ENCODE assay signal across 1 cellular context in the genomic region with DNA sequence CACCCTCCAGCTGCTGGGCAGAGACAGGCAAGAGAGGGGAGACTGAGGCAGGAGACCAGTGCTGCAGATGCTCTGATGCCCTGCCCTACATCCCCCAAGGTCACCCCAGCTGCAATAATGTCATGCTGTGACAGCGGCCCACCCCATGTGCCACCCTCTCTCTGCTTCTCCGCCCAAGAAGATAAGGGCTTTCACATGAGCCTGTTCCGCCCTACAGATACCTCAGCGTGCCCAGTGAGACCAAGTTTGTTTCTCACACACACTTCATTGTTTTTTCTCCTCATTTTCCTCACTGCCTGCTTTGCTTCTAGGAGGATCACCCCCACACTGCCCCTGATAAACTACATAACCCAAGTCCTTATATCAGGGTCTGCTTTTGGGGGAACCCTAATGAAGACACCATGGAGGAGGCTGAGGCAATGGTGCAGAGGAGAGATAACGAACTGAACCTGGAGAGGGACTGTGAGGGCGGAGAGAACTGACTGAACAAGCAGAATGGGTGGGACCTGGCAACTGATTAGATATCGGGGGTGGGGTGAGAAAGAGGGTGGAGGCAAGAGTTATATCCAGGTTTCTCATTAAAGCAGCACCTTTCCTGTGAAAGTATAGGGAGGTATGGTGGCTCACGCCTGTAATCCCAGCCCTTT.
TF ChIP-seq lines count a peak whose summit lies in the region.

No MANE protein-coding gene starts in this region.

TF ChIP-seq in K562, 482 proteins besides CTCF, POLR2A, EP300 and RAD21 (continued from another document and continues in another):
- TF ChIP-seq, protein P1, sequence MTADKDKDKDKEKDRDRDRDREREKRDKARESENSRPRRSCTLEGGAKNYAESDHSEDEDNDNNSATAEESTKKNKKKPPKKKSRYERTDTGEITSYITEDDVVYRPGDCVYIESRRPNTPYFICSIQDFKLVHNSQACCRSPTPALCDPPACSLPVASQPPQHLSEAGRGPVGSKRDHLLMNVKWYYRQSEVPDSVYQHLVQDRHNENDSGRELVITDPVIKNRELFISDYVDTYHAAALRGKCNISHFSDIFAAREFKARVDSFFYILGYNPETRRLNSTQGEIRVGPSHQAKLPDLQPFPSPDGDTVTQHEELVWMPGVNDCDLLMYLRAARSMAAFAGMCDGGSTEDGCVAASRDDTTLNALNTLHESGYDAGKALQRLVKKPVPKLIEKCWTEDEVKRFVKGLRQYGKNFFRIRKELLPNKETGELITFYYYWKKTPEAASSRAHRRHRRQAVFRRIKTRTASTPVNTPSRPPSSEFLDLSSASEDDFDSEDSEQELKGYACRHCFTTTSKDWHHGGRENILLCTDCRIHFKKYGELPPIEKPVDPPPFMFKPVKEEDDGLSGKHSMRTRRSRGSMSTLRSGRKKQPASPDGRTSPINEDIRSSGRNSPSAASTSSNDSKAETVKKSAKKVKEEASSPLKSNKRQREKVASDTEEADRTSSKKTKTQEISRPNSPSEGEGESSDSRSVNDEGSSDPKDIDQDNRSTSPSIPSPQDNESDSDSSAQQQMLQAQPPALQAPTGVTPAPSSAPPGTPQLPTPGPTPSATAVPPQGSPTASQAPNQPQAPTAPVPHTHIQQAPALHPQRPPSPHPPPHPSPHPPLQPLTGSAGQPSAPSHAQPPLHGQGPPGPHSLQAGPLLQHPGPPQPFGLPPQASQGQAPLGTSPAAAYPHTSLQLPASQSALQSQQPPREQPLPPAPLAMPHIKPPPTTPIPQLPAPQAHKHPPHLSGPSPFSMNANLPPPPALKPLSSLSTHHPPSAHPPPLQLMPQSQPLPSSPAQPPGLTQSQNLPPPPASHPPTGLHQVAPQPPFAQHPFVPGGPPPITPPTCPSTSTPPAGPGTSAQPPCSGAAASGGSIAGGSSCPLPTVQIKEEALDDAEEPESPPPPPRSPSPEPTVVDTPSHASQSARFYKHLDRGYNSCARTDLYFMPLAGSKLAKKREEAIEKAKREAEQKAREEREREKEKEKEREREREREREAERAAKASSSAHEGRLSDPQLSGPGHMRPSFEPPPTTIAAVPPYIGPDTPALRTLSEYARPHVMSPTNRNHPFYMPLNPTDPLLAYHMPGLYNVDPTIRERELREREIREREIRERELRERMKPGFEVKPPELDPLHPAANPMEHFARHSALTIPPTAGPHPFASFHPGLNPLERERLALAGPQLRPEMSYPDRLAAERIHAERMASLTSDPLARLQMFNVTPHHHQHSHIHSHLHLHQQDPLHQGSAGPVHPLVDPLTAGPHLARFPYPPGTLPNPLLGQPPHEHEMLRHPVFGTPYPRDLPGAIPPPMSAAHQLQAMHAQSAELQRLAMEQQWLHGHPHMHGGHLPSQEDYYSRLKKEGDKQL (CRISPR knock-in tag; IDR thresholded peaks at IDR 0.05; ENCODE audit: borderline replicate concordance), result no peak
- TF ChIP-seq PCBP1 (IDR thresholded peaks at IDR 0.05; ENCODE audit: low read depth, low read length, poor library complexity, severe bottlenecking) (no peak), GATAD2A (IDR thresholded peaks at IDR 0.05) (peak; percentile 89; the same call in 1 of the 2 replicates), L3MBTL2 (IDR thresholded peaks at IDR 0.05) (peak; percentile 43), HSF4 (CRISPR knock-in tag; IDR thresholded peaks at IDR 0.05; ENCODE audit: borderline replicate concordance) (peak; percentile 47; the same call in 1 of the 2 replicates), BRD4 (IDR thresholded peaks at IDR 0.05) (no peak), SMAD1 (IDR thresholded peaks at IDR 0.05; ENCODE audit: low read depth, low read length, partially characterized antibody) (peak; percentile 21), KLF16 (IDR thresholded peaks at IDR 0.05) (0 out of 2 replicates have a peak, but pooled peaks have one; percentile 40), KDM2B (CRISPR knock-in tag; IDR thresholded peaks at IDR 0.05) (peak; percentile 77; the same call in 1 of the 2 replicates), RAD51 (IDR thresholded peaks at IDR 0.05; ENCODE audit: borderline replicate concordance, low read depth) (no peak), ZSCAN29 (IDR thresholded peaks at IDR 0.05) (no peak), MCM3 (IDR thresholded peaks at IDR 0.05) (no peak), CBX3 (IDR thresholded peaks at IDR 0.05; ENCODE audit: borderline replicate concordance in 1 of 2, low read length in 2 of 2) (no peak), CCNT2 (IDR thresholded peaks at IDR 0.05; ENCODE audit: borderline replicate concordance, extremely low read depth, insufficient read length, low read depth, low read length) (no peak), ZNF354B (CRISPR knock-in tag; IDR thresholded peaks at IDR 0.05) (no peak), SP1 (CRISPR knock-in tag; IDR thresholded peaks at IDR 0.05) (peak; percentile 33; the same call in 1 of the 2 replicates), POLR3G (IDR thresholded peaks at IDR 0.05; ENCODE audit: extremely low read depth, insufficient read length, insufficient replicate concordance) (no peak), LARP7 (IDR thresholded peaks at IDR 0.05) (no peak)
- TF ChIP-seq, protein P2, sequence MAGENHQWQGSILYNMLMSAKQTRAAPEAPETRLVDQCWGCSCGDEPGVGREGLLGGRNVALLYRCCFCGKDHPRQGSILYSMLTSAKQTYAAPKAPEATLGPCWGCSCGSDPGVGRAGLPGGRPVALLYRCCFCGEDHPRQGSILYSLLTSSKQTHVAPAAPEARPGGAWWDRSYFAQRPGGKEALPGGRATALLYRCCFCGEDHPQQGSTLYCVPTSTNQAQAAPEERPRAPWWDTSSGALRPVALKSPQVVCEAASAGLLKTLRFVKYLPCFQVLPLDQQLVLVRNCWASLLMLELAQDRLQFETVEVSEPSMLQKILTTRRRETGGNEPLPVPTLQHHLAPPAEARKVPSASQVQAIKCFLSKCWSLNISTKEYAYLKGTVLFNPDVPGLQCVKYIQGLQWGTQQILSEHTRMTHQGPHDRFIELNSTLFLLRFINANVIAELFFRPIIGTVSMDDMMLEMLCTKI (IDR thresholded peaks at IDR 0.05; ENCODE audit: partially characterized antibody), result no peak
- TF ChIP-seq, protein P3, sequence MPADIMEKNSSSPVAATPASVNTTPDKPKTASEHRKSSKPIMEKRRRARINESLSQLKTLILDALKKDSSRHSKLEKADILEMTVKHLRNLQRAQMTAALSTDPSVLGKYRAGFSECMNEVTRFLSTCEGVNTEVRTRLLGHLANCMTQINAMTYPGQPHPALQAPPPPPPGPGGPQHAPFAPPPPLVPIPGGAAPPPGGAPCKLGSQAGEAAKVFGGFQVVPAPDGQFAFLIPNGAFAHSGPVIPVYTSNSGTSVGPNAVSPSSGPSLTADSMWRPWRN (IDR thresholded peaks at IDR 0.05; ENCODE audit: low read depth), result no peak
- TF ChIP-seq, protein P4, sequence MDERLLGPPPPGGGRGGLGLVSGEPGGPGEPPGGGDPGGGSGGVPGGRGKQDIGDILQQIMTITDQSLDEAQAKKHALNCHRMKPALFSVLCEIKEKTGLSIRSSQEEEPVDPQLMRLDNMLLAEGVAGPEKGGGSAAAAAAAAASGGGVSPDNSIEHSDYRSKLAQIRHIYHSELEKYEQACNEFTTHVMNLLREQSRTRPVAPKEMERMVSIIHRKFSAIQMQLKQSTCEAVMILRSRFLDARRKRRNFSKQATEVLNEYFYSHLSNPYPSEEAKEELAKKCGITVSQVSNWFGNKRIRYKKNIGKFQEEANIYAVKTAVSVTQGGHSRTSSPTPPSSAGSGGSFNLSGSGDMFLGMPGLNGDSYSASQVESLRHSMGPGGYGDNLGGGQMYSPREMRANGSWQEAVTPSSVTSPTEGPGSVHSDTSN (CRISPR knock-in tag; IDR thresholded peaks at IDR 0.05; ENCODE audit: low read depth), result no peak
- TF ChIP-seq, protein P4 (tag; conservative IDR thresholded peaks at IDR 0.05; ENCODE audit: low read depth), result no peak
- TF ChIP-seq, protein P5, sequence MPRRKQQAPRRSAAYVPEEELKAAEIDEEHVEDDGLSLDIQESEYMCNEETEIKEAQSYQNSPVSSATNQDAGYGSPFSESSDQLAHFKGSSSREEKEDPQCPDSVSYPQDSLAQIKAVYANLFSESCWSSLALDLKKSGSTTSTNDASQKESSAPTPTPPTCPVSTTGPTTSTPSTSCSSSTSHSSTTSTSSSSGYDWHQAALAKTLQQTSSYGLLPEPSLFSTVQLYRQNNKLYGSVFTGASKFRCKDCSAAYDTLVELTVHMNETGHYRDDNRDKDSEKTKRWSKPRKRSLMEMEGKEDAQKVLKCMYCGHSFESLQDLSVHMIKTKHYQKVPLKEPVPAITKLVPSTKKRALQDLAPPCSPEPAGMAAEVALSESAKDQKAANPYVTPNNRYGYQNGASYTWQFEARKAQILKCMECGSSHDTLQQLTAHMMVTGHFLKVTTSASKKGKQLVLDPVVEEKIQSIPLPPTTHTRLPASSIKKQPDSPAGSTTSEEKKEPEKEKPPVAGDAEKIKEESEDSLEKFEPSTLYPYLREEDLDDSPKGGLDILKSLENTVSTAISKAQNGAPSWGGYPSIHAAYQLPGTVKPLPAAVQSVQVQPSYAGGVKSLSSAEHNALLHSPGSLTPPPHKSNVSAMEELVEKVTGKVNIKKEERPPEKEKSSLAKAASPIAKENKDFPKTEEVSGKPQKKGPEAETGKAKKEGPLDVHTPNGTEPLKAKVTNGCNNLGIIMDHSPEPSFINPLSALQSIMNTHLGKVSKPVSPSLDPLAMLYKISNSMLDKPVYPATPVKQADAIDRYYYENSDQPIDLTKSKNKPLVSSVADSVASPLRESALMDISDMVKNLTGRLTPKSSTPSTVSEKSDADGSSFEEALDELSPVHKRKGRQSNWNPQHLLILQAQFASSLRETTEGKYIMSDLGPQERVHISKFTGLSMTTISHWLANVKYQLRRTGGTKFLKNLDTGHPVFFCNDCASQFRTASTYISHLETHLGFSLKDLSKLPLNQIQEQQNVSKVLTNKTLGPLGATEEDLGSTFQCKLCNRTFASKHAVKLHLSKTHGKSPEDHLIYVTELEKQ (CRISPR knock-in tag; IDR thresholded peaks at IDR 0.05), result no peak
- TF ChIP-seq, protein P6, sequence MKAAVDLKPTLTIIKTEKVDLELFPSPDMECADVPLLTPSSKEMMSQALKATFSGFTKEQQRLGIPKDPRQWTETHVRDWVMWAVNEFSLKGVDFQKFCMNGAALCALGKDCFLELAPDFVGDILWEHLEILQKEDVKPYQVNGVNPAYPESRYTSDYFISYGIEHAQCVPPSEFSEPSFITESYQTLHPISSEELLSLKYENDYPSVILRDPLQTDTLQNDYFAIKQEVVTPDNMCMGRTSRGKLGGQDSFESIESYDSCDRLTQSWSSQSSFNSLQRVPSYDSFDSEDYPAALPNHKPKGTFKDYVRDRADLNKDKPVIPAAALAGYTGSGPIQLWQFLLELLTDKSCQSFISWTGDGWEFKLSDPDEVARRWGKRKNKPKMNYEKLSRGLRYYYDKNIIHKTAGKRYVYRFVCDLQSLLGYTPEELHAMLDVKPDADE (conservative IDR thresholded peaks at IDR 0.05; ENCODE audit: control insufficient read depth, low read depth, low read length), result no peak
- TF ChIP-seq, protein P7, sequence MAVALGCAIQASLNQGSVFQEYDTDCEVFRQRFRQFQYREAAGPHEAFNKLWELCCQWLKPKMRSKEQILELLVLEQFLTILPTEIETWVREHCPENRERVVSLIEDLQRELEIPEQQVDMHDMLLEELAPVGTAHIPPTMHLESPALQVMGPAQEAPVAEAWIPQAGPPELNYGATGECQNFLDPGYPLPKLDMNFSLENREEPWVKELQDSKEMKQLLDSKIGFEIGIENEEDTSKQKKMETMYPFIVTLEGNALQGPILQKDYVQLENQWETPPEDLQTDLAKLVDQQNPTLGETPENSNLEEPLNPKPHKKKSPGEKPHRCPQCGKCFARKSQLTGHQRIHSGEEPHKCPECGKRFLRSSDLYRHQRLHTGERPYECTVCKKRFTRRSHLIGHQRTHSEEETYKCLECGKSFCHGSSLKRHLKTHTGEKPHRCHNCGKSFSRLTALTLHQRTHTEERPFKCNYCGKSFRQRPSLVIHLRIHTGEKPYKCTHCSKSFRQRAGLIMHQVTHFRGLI (CRISPR knock-in tag; IDR thresholded peaks at IDR 0.05), result no peak
- TF ChIP-seq, protein P8, sequence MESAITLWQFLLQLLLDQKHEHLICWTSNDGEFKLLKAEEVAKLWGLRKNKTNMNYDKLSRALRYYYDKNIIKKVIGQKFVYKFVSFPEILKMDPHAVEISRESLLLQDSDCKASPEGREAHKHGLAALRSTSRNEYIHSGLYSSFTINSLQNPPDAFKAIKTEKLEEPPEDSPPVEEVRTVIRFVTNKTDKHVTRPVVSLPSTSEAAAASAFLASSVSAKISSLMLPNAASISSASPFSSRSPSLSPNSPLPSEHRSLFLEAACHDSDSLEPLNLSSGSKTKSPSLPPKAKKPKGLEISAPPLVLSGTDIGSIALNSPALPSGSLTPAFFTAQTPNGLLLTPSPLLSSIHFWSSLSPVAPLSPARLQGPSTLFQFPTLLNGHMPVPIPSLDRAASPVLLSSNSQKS (CRISPR knock-in tag; IDR thresholded peaks at IDR 0.05), result no peak
- TF ChIP-seq, protein P9, sequence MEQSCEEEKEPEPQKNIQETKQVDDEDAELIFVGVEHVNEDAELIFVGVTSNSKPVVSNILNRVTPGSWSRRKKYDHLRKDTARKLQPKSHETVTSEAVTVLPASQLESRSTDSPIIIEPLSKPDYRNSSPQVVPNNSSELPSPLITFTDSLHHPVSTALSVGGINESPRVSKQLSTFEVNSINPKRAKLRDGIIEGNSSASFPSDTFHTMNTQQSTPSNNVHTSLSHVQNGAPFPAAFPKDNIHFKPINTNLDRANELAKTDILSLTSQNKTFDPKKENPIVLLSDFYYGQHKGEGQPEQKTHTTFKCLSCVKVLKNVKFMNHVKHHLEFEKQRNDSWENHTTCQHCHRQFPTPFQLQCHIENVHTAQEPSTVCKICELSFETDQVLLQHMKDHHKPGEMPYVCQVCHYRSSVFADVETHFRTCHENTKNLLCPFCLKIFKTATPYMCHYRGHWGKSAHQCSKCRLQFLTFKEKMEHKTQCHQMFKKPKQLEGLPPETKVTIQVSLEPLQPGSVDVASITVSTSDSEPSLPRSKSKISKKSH (CRISPR knock-in tag; IDR thresholded peaks at IDR 0.05), result no peak
- TF ChIP-seq, protein P10, sequence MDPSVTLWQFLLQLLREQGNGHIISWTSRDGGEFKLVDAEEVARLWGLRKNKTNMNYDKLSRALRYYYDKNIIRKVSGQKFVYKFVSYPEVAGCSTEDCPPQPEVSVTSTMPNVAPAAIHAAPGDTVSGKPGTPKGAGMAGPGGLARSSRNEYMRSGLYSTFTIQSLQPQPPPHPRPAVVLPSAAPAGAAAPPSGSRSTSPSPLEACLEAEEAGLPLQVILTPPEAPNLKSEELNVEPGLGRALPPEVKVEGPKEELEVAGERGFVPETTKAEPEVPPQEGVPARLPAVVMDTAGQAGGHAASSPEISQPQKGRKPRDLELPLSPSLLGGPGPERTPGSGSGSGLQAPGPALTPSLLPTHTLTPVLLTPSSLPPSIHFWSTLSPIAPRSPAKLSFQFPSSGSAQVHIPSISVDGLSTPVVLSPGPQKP (CRISPR knock-in tag; IDR thresholded peaks at IDR 0.05), result no peak
- TF ChIP-seq, protein P11, sequence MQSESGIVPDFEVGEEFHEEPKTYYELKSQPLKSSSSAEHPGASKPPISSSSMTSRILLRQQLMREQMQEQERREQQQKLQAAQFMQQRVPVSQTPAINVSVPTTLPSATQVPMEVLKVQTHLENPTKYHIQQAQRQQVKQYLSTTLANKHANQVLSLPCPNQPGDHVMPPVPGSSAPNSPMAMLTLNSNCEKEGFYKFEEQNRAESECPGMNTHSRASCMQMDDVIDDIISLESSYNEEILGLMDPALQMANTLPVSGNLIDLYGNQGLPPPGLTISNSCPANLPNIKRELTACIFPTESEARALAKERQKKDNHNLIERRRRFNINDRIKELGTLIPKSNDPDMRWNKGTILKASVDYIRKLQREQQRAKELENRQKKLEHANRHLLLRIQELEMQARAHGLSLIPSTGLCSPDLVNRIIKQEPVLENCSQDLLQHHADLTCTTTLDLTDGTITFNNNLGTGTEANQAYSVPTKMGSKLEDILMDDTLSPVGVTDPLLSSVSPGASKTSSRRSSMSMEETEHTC (IDR thresholded peaks at IDR 0.05), result no peak
